1 cellular context compared by ENCODE assay signal in the genomic region with DNA sequence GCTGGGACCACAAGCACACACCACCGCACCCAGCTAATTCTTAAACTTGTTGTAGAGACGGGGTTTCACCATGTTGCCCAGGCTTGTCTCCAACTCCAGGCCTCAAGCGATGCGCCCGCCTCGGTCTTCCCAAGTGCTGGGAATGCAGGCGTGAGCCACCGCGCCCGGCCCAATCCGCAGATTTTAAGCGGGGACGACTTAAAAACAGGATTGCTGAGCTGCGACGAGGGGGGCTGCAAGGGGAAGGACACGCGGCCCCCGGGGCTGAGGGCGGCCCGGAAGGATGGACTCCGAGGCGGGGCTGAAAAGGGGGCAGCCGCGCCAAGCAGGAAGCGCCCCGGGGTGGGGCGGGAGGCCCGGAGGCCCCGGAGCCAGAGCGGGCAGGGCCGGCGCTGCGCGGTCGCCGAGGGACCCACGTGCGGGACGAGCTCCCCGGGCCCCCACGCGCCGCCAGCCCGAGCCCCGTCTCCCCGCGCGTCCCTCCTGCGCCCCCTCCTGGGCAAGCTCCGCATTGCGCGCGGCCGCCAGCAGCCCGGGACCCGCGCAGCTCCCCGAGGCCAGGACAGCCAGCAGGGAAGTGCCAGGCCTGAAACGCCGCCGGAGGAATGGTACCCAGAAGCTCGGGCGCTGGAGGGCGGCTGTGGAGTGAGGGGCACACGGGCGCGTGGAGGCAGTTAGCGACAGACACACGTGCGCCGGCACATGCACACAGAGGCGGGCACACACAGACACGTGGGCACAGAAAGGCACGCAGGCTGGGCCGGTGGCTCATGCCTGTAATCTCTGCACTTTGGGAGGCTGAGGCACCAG.
TF ChIP-seq lines count a peak whose summit lies in the region.

No MANE protein-coding gene starts in this region.

TF ChIP-seq in HEK293, 187 proteins besides CTCF, POLR2A, EP300 and RAD21 (continued from another document):
- TF ChIP-seq ZBTB26 (tag by site-specific recombination; optimal IDR thresholded peaks at IDR 0.05), result peak; percentile 75
- no peak for TF ChIP-seq YY2 (tag by site-specific recombination; IDR thresholded peaks at IDR 0.05)
- TF ChIP-seq ZBTB8A (tag by site-specific recombination; IDR thresholded peaks at IDR 0.05), result peak; percentile 73
- no peak for TF ChIP-seq ZNF23 (tag by site-specific recombination; IDR thresholded peaks at IDR 0.05; ENCODE audit: borderline replicate concordance)
- no peak for TF ChIP-seq ZNF629 (tag by site-specific recombination; IDR thresholded peaks at IDR 0.05)
- no peak for TF ChIP-seq ZNF133 (tag by site-specific recombination; IDR thresholded peaks at IDR 0.05)
- TF ChIP-seq PRDM2 (tag by site-specific recombination; IDR thresholded peaks at IDR 0.05; ENCODE audit: borderline replicate concordance), result no peak
- TF ChIP-seq ZNF112 (tag by site-specific recombination; IDR thresholded peaks at IDR 0.05), result no peak
- no peak for TF ChIP-seq ZNF624 (tag by site-specific recombination; IDR thresholded peaks at IDR 0.05)
- TF ChIP-seq ZEB2 (tag by site-specific recombination; IDR thresholded peaks at IDR 0.05), result 0 out of 2 replicates have a peak, but pooled peaks have one; percentile 20
- TF ChIP-seq ZNF837 (tag by site-specific recombination; IDR thresholded peaks at IDR 0.05), result no peak
